In genomic region chr7:120456699-120457098, GRCh38 we compare ENCODE assay signal across 34 cellular contexts.
"Had no signal": no experiment of that assay in that cellular context is flagged by ENCODE, and none has a peak within 500 bp of the region (broad histone marks: within the 10 kb centered on the region; RNA-seq: fewer than 3 reads in every experiment).

No MANE protein-coding gene starts in this region.

- H3K36me3 ChIP-seq: ascending aorta, cardiac muscle cell, WERI-Rb-1 had no signal

- DNase-seq: activated CD4-positive, alpha-beta memory T cell treated with anti-CD3 and anti-CD28 coated beads, Interleukin-2, amount 10 ng/mL, durations not matched to agents 7 days and 5 days; activated CD4-positive, alpha-beta T cell treated with anti-CD3 and anti-CD28 coated beads for 1 hour; activated CD4-positive, alpha-beta T cell treated with anti-CD3 and anti-CD28 coated beads for 36 hours; activated CD4-positive, alpha-beta T cell treated with anti-CD3 and anti-CD28 coated beads for 48 hours; activated CD4-positive, alpha-beta T cell treated with anti-CD3 and anti-CD28 coated beads, Interleukin-2, amount 10 ng/mL, durations not matched to agents 7 days and 5 days; activated CD4-positive, alpha-beta T cell treated with anti-CD3 and anti-CD28 coated beads, Interleukin-2, amount 50 U/mL, for 48 hours; activated CD4-positive, CD25-positive, alpha-beta regulatory T cell; activated CD8-positive, alpha-beta memory T cell treated with anti-CD3 and anti-CD28 coated beads, Interleukin-2, amount 50 U/mL, for 4 hours; activated effector memory CD4-positive, alpha-beta T cell treated with anti-CD3 and anti-CD28 coated beads, Interleukin-2, amount 50 U/mL, for 16 hours; activated gamma-delta T cell treated with Interleukin-2 at 50 U/mL for 16 hours; activated naive CD4-positive, alpha-beta T cell; activated naive CD4-positive, alpha-beta T cell treated with anti-CD3 and anti-CD28 coated beads for 36 hours; activated naive CD4-positive, alpha-beta T cell treated with anti-CD3 and anti-CD28 coated beads, Interleukin-2, amount 50 U/mL, for 16 hours; activated naive CD8-positive, alpha-beta T cell treated with anti-CD3 and anti-CD28 coated beads for 36 hours; activated T-cell treated with anti-CD3 and anti-CD28 coated beads for 4 hours; activated T-cell treated with anti-CD3 and anti-CD28 coated beads, Interleukin-2, amount 50 U/mL, for 1 hour; activated T-cell treated with anti-CD3 and anti-CD28 coated beads, Interleukin-2, amount 50 U/mL, for 4 hours; activated T-cell treated with anti-CD3 and anti-CD28 coated beads, Interleukin-2, amount 50 U/mL, for 72 hours; amygdala; anterior cingulate cortex; caudate nucleus; cerebellar nuclear complex; T-helper 1 cell; T-helper 2 cell; T-helper 9 cell; WERI-Rb-1 had no signal

- H3K4me3 ChIP-seq: ascending aorta, cardiac muscle cell had no signal

- H3K27me3 ChIP-seq: ascending aorta, cardiac muscle cell had no signal

- H3K9me3 ChIP-seq: ascending aorta had no signal

- H3K27ac ChIP-seq: ascending aorta, cardiac muscle cell, WERI-Rb-1 had no signal

- FAIRE-seq: bronchial epithelial cell, TTC549 had no signal

- H3K4me1 ChIP-seq: ascending aorta had no signal

- ATAC-seq: activated CD4-positive, alpha-beta T cell treated with anti-CD3 and anti-CD28 coated beads for 36 hours; activated CD4-positive, CD25-positive, alpha-beta regulatory T cell treated with anti-CD3 and anti-CD28 coated beads, Interleukin-2, amount 50 U/mL, for 24 hours; activated naive CD4-positive, alpha-beta T cell treated with anti-CD3 and anti-CD28 coated beads, Interleukin-2, amount 50 U/mL, for 72 hours; activated T-cell treated with anti-CD3 and anti-CD28 coated beads, Interleukin-2, amount 50 U/mL, for 4 hours; activated T-cell treated with anti-CD3 and anti-CD28 coated beads, Interleukin-2, amount 50 U/mL, for 72 hours; activated T-helper 17 cell treated with anti-CD3 and anti-CD28 coated beads, Interleukin-2, amount 50 U/mL, for 72 hours; WTC11 had no signal
